ENCODE assay signal across 1 cellular context in the genomic region with DNA sequence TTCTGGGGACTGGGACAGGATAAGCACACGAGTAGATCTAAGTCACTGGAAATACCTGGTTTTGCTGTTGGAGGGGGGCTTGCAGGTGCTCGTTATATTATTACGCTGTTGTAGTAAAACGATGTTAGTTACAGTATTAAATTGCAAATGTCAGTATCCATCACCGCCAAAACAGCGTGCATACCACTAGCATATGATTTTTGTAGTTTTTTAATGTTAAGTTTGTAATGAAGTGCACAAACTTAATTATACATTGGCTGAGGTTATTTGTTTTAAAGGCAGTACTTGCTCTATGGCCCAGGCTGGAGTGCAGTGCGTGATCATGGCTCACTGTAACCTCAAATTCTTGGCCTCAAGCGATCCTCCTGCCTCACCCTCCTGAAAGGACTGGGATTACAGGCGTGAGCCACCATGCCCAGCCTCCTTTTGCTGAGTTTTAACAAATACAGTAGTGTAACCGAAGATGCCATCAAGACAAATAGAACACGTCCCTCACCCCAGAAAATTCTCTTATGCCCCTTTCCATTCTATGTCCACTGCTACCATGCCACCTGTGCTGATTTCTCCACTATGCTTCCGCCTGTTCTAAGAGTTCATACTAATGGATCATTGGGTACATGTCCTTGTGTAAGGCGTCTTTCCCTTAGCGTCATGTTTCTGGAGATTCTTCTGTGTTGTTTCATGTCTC.
TF ChIP-seq lines count a peak whose summit lies in the region.

No MANE protein-coding gene starts in this region.

TF ChIP-seq in HepG2, 621 proteins besides CTCF, POLR2A, EP300 and RAD21 (continued from another document):
- TF ChIP-seq ZNF280D (CRISPR knock-in tag; IDR thresholded peaks at IDR 0.05) = 0 out of 2 replicates have a peak, but pooled peaks have one; percentile 12
- TF ChIP-seq TP53 (CRISPR knock-in tag; conservative IDR thresholded peaks at IDR 0.05) = 0 out of 2 replicates have a peak, but pooled peaks have one; percentile 61
- TF ChIP-seq NCOR1 (IDR thresholded peaks at IDR 0.05; ENCODE audit: borderline replicate concordance, low read length) = no peak
- 0 out of 2 replicates have a peak, but pooled peaks have one; percentile 10 for TF ChIP-seq ZSCAN21 (CRISPR knock-in tag; IDR thresholded peaks at IDR 0.05; ENCODE audit: borderline replicate concordance)
- TF ChIP-seq SRF (IDR thresholded peaks at IDR 0.05; ENCODE audit: low read depth, low read length) = no peak
